ENCODE assay signal across 1 cellular context in the genomic region with DNA sequence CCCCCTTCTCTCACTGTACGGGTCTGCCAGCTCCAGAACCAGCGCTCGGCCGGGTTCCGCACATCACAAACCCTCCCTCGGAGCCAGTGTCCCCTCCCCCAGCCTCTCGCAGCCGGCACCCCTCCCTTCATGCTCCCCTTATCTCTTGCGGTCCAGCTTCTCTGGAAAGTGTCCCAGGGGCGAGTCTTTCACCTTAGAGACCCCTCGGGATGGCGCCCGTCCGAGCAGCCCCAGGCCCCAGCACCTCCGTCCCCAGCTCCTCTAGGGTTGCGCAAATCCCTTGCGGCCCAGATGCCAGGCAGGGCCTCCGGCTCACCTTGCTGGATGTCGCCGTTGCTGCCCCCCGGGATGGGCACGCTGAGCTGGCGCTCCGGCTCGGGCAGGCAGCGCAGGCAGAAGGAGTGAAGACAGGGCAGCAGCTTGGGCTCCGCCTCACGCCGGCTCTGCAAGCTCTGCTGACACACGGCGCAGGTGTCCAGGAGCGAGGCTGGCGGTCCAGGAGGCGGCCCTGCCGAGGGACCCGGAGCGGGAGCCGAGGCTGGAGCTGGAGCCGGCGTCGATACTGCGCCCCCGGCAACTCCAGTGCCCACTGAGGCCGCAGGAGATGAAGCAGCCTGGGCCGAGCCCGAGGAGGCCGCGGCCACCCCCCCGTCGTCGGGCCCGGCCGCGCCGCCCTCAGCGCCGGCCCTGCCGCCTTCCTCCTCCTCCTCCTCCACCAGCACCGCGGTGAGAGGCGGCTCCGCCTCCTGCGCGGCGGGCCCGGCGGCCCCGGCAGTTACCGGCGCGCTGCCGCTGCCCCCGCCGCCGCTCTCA.
TF ChIP-seq lines count a peak whose summit lies in the region.

No MANE protein-coding gene starts in this region.

TF ChIP-seq in K562, 482 proteins besides CTCF, POLR2A, EP300 and RAD21 (continued from another document and continues in another):
- TF ChIP-seq, protein P1, sequence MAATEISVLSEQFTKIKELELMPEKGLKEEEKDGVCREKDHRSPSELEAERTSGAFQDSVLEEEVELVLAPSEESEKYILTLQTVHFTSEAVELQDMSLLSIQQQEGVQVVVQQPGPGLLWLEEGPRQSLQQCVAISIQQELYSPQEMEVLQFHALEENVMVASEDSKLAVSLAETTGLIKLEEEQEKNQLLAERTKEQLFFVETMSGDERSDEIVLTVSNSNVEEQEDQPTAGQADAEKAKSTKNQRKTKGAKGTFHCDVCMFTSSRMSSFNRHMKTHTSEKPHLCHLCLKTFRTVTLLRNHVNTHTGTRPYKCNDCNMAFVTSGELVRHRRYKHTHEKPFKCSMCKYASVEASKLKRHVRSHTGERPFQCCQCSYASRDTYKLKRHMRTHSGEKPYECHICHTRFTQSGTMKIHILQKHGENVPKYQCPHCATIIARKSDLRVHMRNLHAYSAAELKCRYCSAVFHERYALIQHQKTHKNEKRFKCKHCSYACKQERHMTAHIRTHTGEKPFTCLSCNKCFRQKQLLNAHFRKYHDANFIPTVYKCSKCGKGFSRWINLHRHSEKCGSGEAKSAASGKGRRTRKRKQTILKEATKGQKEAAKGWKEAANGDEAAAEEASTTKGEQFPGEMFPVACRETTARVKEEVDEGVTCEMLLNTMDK (IDR thresholded peaks at IDR 0.05; ENCODE audit: borderline replicate concordance, insufficient read depth, low read depth, low read length, poor library complexity, severe bottlenecking): no peak
- TF ChIP-seq NBN (IDR thresholded peaks at IDR 0.05; ENCODE audit: low read depth): no peak
- TF ChIP-seq PHB (CRISPR knock-in tag; IDR thresholded peaks at IDR 0.05): peak; percentile 76; the same call in 1 of the 2 replicates
- peak; percentile 12; the same call in 1 of the 2 replicates for TF ChIP-seq RAD51 (IDR thresholded peaks at IDR 0.05; ENCODE audit: borderline replicate concordance, low read depth)
- TF ChIP-seq ZBTB17 (CRISPR knock-in tag; IDR thresholded peaks at IDR 0.05): 0 out of 2 replicates have a peak, but pooled peaks have one; percentile 38
- TF ChIP-seq, protein P2, sequence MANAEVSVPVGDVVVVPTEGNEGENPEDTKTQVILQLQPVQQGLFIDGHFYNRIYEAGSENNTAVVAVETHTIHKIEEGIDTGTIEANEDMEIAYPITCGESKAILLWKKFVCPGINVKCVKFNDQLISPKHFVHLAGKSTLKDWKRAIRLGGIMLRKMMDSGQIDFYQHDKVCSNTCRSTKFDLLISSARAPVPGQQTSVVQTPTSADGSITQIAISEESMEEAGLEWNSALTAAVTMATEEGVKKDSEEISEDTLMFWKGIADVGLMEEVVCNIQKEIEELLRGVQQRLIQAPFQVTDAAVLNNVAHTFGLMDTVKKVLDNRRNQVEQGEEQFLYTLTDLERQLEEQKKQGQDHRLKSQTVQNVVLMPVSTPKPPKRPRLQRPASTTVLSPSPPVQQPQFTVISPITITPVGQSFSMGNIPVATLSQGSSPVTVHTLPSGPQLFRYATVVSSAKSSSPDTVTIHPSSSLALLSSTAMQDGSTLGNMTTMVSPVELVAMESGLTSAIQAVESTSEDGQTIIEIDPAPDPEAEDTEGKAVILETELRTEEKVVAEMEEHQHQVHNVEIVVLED (CRISPR knock-in tag; IDR thresholded peaks at IDR 0.05): no peak; the same call in 1 of the 2 replicates
- TF ChIP-seq, protein P3, sequence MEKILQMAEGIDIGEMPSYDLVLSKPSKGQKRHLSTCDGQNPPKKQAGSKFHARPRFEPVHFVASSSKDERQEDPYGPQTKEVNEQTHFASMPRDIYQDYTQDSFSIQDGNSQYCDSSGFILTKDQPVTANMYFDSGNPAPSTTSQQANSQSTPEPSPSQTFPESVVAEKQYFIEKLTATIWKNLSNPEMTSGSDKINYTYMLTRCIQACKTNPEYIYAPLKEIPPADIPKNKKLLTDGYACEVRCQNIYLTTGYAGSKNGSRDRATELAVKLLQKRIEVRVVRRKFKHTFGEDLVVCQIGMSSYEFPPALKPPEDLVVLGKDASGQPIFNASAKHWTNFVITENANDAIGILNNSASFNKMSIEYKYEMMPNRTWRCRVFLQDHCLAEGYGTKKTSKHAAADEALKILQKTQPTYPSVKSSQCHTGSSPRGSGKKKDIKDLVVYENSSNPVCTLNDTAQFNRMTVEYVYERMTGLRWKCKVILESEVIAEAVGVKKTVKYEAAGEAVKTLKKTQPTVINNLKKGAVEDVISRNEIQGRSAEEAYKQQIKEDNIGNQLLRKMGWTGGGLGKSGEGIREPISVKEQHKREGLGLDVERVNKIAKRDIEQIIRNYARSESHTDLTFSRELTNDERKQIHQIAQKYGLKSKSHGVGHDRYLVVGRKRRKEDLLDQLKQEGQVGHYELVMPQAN (IDR thresholded peaks at IDR 0.05; ENCODE audit: borderline replicate concordance): no peak
- TF ChIP-seq, protein P4, sequence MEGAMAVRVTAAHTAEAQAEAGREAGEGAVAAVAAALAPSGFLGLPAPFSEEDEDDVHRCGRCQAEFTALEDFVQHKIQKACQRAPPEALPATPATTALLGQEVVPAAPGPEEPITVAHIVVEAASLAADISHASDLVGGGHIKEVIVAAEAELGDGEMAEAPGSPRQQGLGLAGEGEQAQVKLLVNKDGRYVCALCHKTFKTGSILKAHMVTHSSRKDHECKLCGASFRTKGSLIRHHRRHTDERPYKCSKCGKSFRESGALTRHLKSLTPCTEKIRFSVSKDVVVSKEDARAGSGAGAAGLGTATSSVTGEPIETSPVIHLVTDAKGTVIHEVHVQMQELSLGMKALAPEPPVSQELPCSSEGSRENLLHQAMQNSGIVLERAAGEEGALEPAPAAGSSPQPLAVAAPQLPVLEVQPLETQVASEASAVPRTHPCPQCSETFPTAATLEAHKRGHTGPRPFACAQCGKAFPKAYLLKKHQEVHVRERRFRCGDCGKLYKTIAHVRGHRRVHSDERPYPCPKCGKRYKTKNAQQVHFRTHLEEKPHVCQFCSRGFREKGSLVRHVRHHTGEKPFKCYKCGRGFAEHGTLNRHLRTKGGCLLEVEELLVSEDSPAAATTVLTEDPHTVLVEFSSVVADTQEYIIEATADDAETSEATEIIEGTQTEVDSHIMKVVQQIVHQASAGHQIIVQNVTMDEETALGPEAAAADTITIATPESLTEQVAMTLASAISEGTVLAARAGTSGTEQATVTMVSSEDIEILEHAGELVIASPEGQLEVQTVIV (CRISPR knock-in tag; IDR thresholded peaks at IDR 0.05; ENCODE audit: borderline replicate concordance): no peak
- peak; percentile 21 for TF ChIP-seq FIP1L1 (IDR thresholded peaks at IDR 0.05; ENCODE audit: low read depth, low read length, poor library complexity, severe bottlenecking)
- no peak for TF ChIP-seq CHCHD3 (CRISPR knock-in tag; IDR thresholded peaks at IDR 0.05)
- TF ChIP-seq GTF2F1 (IDR thresholded peaks at IDR 0.05; ENCODE audit: low read depth, low read length): no peak
- TF ChIP-seq CBX5 (IDR thresholded peaks at IDR 0.05; ENCODE audit: borderline replicate concordance, low read depth): no peak
- 0 out of 2 replicates have a peak, but pooled peaks have one; percentile 30 for TF ChIP-seq ILF3 (IDR thresholded peaks at IDR 0.05; ENCODE audit: borderline replicate concordance)
- TF ChIP-seq SMARCE1 (IDR thresholded peaks at IDR 0.05): peak; percentile 91
- TF ChIP-seq ZZZ3 (IDR thresholded peaks at IDR 0.05): no peak
- no peak for TF ChIP-seq ZBTB1 (CRISPR knock-in tag; IDR thresholded peaks at IDR 0.05; ENCODE audit: borderline replicate concordance, low read depth)
- no peak for TF ChIP-seq ZNF121 (CRISPR knock-in tag; conservative IDR thresholded peaks at IDR 0.05)
- TF ChIP-seq ZNF408 (CRISPR knock-in tag; IDR thresholded peaks at IDR 0.05; ENCODE audit: low read depth): no peak
- no peak for TF ChIP-seq ZNF586 (CRISPR knock-in tag; conservative IDR thresholded peaks at IDR 0.05)
- no peak for TF ChIP-seq XRCC4 (IDR thresholded peaks at IDR 0.05; ENCODE audit: extremely low read depth, insufficient read depth, insufficient read length)
- TF ChIP-seq ZNF174 (CRISPR knock-in tag; IDR thresholded peaks at IDR 0.05): no peak
- no peak for TF ChIP-seq RB1 (IDR thresholded peaks at IDR 0.05; ENCODE audit: low read depth)
- TF ChIP-seq IFI16 (CRISPR knock-in tag; IDR thresholded peaks at IDR 0.05): no peak
- TF ChIP-seq EGR1 (conservative IDR thresholded peaks at IDR 0.05): no peak; the same call in 1 of the 2 replicates
- no peak for TF ChIP-seq HCFC1 (IDR thresholded peaks at IDR 0.05; ENCODE audit: low read depth, low read length)
- TF ChIP-seq, protein P5, sequence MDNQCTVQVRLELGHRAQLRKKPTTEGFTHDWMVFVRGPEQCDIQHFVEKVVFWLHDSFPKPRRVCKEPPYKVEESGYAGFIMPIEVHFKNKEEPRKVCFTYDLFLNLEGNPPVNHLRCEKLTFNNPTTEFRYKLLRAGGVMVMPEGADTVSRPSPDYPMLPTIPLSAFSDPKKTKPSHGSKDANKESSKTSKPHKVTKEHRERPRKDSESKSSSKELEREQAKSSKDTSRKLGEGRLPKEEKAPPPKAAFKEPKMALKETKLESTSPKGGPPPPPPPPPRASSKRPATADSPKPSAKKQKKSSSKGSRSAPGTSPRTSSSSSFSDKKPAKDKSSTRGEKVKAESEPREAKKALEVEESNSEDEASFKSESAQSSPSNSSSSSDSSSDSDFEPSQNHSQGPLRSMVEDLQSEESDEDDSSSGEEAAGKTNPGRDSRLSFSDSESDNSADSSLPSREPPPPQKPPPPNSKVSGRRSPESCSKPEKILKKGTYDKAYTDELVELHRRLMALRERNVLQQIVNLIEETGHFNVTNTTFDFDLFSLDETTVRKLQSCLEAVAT (IDR thresholded peaks at IDR 0.05): no peak; a peak in 1 of 4 replicates
- no peak for TF ChIP-seq RBM15 (IDR thresholded peaks at IDR 0.05; ENCODE audit: insufficient read depth, low read length)
- no peak for TF ChIP-seq TSC22D4 (tag; IDR thresholded peaks at IDR 0.05)
- TF ChIP-seq PTTG1 (tag; IDR thresholded peaks at IDR 0.05; ENCODE audit: low read depth): no peak
- no peak for TF ChIP-seq MECOM (CRISPR knock-in tag; IDR thresholded peaks at IDR 0.05)
- no peak for TF ChIP-seq BMI1 (IDR thresholded peaks at IDR 0.05; ENCODE audit: low read length)
- TF ChIP-seq, protein P6, sequence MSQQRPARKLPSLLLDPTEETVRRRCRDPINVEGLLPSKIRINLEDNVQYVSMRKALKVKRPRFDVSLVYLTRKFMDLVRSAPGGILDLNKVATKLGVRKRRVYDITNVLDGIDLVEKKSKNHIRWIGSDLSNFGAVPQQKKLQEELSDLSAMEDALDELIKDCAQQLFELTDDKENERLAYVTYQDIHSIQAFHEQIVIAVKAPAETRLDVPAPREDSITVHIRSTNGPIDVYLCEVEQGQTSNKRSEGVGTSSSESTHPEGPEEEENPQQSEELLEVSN (IDR thresholded peaks at IDR 0.05; ENCODE audit: borderline replicate concordance in 1 of 2, extremely low read depth in 1 of 2, insufficient read depth in 1 of 2, insufficient read length in 1 of 2, low read depth in 1 of 2, low read length in 1 of 2, poor library complexity in 1 of 2, severe bottlenecking in 1 of 2): no peak
- TF ChIP-seq, protein P7, sequence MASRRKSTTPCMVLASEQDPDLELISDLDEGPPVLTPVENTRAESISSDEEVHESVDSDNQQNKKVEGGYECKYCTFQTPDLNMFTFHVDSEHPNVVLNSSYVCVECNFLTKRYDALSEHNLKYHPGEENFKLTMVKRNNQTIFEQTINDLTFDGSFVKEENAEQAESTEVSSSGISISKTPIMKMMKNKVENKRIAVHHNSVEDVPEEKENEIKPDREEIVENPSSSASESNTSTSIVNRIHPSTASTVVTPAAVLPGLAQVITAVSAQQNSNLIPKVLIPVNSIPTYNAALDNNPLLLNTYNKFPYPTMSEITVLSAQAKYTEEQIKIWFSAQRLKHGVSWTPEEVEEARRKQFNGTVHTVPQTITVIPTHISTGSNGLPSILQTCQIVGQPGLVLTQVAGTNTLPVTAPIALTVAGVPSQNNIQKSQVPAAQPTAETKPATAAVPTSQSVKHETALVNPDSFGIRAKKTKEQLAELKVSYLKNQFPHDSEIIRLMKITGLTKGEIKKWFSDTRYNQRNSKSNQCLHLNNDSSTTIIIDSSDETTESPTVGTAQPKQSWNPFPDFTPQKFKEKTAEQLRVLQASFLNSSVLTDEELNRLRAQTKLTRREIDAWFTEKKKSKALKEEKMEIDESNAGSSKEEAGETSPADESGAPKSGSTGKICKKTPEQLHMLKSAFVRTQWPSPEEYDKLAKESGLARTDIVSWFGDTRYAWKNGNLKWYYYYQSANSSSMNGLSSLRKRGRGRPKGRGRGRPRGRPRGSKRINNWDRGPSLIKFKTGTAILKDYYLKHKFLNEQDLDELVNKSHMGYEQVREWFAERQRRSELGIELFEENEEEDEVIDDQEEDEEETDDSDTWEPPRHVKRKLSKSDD (conservative IDR thresholded peaks at IDR 0.05; ENCODE audit: low read length): no peak
- TF ChIP-seq CCAR2 (IDR thresholded peaks at IDR 0.05; ENCODE audit: low read depth, low read length): no peak
- no peak for TF ChIP-seq ZNF184 (CRISPR knock-in tag; IDR thresholded peaks at IDR 0.05)
- peak; percentile 61; the same call in 1 of the 2 replicates for TF ChIP-seq GATA2 (CRISPR knock-in tag; IDR thresholded peaks at IDR 0.05)
- TF ChIP-seq ATF7 (IDR thresholded peaks at IDR 0.05): peak; percentile 45; the same call in 1 of the 2 replicates
- TF ChIP-seq RBM34 (IDR thresholded peaks at IDR 0.05; ENCODE audit: borderline replicate concordance, insufficient read depth, low read length): no peak
- TF ChIP-seq, protein P8, sequence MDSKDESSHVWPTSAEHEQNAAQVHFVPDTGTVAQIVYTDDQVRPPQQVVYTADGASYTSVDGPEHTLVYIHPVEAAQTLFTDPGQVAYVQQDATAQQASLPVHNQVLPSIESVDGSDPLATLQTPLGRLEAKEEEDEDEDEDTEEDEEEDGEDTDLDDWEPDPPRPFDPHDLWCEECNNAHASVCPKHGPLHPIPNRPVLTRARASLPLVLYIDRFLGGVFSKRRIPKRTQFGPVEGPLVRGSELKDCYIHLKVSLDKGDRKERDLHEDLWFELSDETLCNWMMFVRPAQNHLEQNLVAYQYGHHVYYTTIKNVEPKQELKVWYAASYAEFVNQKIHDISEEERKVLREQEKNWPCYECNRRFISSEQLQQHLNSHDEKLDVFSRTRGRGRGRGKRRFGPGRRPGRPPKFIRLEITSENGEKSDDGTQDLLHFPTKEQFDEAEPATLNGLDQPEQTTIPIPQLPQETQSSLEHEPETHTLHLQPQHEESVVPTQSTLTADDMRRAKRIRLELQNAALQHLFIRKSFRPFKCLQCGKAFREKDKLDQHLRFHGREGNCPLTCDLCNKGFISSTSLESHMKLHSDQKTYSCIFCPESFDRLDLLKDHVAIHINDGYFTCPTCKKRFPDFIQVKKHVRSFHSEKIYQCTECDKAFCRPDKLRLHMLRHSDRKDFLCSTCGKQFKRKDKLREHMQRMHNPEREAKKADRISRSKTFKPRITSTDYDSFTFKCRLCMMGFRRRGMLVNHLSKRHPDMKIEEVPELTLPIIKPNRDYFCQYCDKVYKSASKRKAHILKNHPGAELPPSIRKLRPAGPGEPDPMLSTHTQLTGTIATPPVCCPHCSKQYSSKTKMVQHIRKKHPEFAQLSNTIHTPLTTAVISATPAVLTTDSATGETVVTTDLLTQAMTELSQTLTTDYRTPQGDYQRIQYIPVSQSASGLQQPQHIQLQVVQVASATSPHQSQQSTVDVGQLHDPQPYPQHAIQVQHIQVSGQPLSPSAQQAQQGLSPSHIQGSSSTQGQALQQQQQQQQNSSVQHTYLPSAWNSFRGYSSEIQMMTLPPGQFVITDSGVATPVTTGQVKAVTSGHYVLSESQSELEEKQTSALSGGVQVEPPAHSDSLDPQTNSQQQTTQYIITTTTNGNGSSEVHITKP (IDR thresholded peaks at IDR 0.05; ENCODE audit: partially characterized antibody): no peak
- no peak; the same call in 1 of the 2 replicates for TF ChIP-seq CTBP1 (IDR thresholded peaks at IDR 0.05; ENCODE audit: borderline replicate concordance)
- TF ChIP-seq ZNF551 (CRISPR knock-in tag; IDR thresholded peaks at IDR 0.05): no peak
- no peak for TF ChIP-seq ZNF79 (CRISPR knock-in tag; IDR thresholded peaks at IDR 0.05; ENCODE audit: low read depth)
- no peak for TF ChIP-seq KLF13 (tag; IDR thresholded peaks at IDR 0.05; ENCODE audit: borderline replicate concordance, low read depth)
